In genomic region chr10:14840178-14840577, GRCh38 we compare ENCODE assay signal across 1 cellular context.
TF ChIP-seq lines count a peak whose summit lies in the region.

No MANE protein-coding gene starts in this region.

TF ChIP-seq in SK-N-SH treated with all-trans-retinoic acid at 6 μM for 48 hours, 23 proteins besides CTCF, POLR2A, EP300 and RAD21 (continued from another document):
- no peak for TF ChIP-seq TSHZ2 (CRISPR knock-in tag; IDR thresholded peaks at IDR 0.05)
